1 cellular context compared by ENCODE assay signal in genomic region chr17:40598928-40599627, GRCh38.
TF ChIP-seq lines count a peak whose summit lies in the region.

No MANE protein-coding gene starts in this region.

TF ChIP-seq in K562, 482 proteins besides CTCF, POLR2A, EP300 and RAD21 (continued from another document):
- TF ChIP-seq MAZ (CRISPR knock-in tag; conservative IDR thresholded peaks at IDR 0.05 in 1 of 2, IDR thresholded peaks at IDR 0.05 in 1 of 2) (no peak), NR2C2 (CRISPR knock-in tag; IDR thresholded peaks at IDR 0.05) (no peak), NR2C2 (tag; IDR thresholded peaks at IDR 0.05) (no peak), PPARD (CRISPR knock-in tag; IDR thresholded peaks at IDR 0.05) (no peak), ZNF644 (tag; IDR thresholded peaks at IDR 0.05; ENCODE audit: low read depth) (no peak), ZNF165 (CRISPR knock-in tag; IDR thresholded peaks at IDR 0.05; ENCODE audit: borderline replicate concordance) (no peak), ZNF766 (CRISPR knock-in tag; conservative IDR thresholded peaks at IDR 0.05) (no peak), NR4A1 (CRISPR knock-in tag; IDR thresholded peaks at IDR 0.05) (no peak), NR4A1 (tag; IDR thresholded peaks at IDR 0.05) (no peak), EP400 (IDR thresholded peaks at IDR 0.05) (no peak), ZBTB7A (IDR thresholded peaks at IDR 0.05; ENCODE audit: borderline replicate concordance, control insufficient read depth, low read depth, low read length) (no peak), ZBTB9 (CRISPR knock-in tag; IDR thresholded peaks at IDR 0.05) (no peak)
